Comparison of ENCODE assay signal across 13 cellular contexts in the genomic region with DNA sequence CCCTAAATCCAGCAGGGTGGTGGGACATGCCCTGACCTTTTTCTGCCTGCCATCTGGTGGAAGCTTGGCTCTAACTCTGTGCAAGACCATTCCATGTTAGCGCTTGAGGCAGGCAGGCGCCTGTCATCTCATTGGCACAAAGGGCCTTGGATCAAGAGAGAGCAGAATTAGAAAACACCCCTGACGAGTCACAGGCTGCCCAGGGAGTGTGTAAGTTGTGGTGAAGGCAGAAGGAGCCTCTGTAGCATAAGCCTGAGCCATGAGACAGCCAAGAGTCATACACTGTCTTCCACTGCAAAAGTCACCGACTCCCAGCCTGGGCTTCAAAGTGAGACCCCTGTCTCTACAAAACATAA. TPM values are rescaled to one million over a fixed set of nuclear protein-coding genes. Genes with fewer than 3 reads are reported as not detected.
A peak's percentile ranks its signal among the peaks of the same experiment; 100 is the strongest.
DNase-seq lines count a peak whose midpoint lies in the region; ATAC-seq and TF ChIP-seq lines count a peak whose summit lies in the region.
"Had no signal": no experiment of that assay in that cellular context is flagged by ENCODE, and none has a peak within 500 bp of the region (broad histone marks: within the 10 kb centered on the region; RNA-seq: fewer than 3 reads in every experiment).

No MANE protein-coding gene starts in this region.

- peak overlapping the region; percentile 77 for H3K27ac Mint-ChIP-seq in CD4-positive, alpha-beta T cell
- H3K27ac Mint-ChIP-seq in HFFc6, result no peak overlapping the region; the same call in 1 of the 2 replicates
- H3K27ac Mint-ChIP-seq in naive thymus-derived CD4-positive, alpha-beta T cell, result peak overlapping the region in 5 of 9 donors; percentile 31 to 72 (median 33)
- H3K27ac Mint-ChIP-seq: WTC11 had no signal

- no peak for TF ChIP-seq CTCF in CD4-positive, alpha-beta T cell (IDR thresholded peaks at IDR 0.05)
- TF ChIP-seq CTCF in HFFc6 (IDR thresholded peaks at IDR 0.05) (no peak), choroid plexus epithelial cell (conservative IDR thresholded peaks at IDR 0.05; ENCODE audit: low read depth, low read length) (no peak)

- H3K4me3 ChIP-seq in choroid plexus epithelial cell (ENCODE audit: low read depth, low read length), result no peak overlapping the region
- H3K4me3 ChIP-seq in naive thymus-derived CD4-positive, alpha-beta T cell (ENCODE audit: low read length), result no peak overlapping the region
- H3K4me3 ChIP-seq: Peyer's patch had no signal

- H3K9me3 Mint-ChIP-seq in CD4-positive, alpha-beta T cell, result no peaks in the 10 kb centered on the region
- no peaks in the 10 kb centered on the region for H3K9me3 Mint-ChIP-seq in HFFc6
- H3K9me3 Mint-ChIP-seq in naive thymus-derived CD4-positive, alpha-beta T cell, result no peaks in the 10 kb centered on the region
- H3K9me3 Mint-ChIP-seq: neural crest cell, WTC11 had no signal

- no peak overlapping the region for H3K27ac ChIP-seq in CD4-positive, alpha-beta T cell (ENCODE audit: low read depth, low read length)
- H3K27ac ChIP-seq in naive thymus-derived CD4-positive, alpha-beta T cell (ENCODE audit: low read depth, low read length), result no peak overlapping the region

- DNase-seq in CD4-positive, alpha-beta T cell, result no peak
- DNase-seq in HFFc6, result peak; percentile 3
- DNase-seq in choroid plexus epithelial cell (ENCODE audit: low read depth), result peak; percentile 14
- DNase-seq in naive thymus-derived CD4-positive, alpha-beta T cell, result no peak
- DNase-seq: DND-41; Peyer's patch; stimulated activated CD4-positive, alpha-beta T cell treated with anti-CD3 and anti-CD28 coated beads, Interleukin-4, amount 100 ng/mL, for 1 hour; substantia nigra had no signal

- peaks cover 0 to 73% (median 11%) of the 10 kb centered on the region in 3 experiments for H3K36me3 ChIP-seq in naive thymus-derived CD4-positive, alpha-beta T cell (ENCODE audit: control insufficient read depth in 2 of 3, insufficient read depth in 3 of 3, low read length in 3 of 3)

- peaks cover 26% of the 10 kb centered on the region for H3K4me1 Mint-ChIP-seq in CD4-positive, alpha-beta T cell (ENCODE audit: low read depth)
- H3K4me1 Mint-ChIP-seq in HFFc6 (ENCODE audit: low read depth), result peaks cover 26% of the 10 kb centered on the region
- H3K4me1 Mint-ChIP-seq in naive thymus-derived CD4-positive, alpha-beta T cell, result peaks cover 19 to 35% (median 22%) of the 10 kb centered on the region in 7 donors
- H3K4me1 Mint-ChIP-seq: WTC11 had no signal

- intact Hi-C loops in CD4-positive, alpha-beta T cell (cut with DNase I, micrococcal nuclease), result loop anchor here (2.0 to 10.0 kb wide), 5 partner anchors 17 to 1885 kb away; a partner anchor contains a TSS
- intact Hi-C loops in naive thymus-derived CD4-positive, alpha-beta T cell (cut with micrococcal nuclease), result loop anchor here (10.0 kb wide), 2 partner anchors 505 to 1045 kb away; a partner anchor contains a TSS

- POLR2A ChIA-PET in CD4-positive, alpha-beta T cell (lab: Charles Lee), result no interaction called here
- POLR2A ChIA-PET in naive thymus-derived CD4-positive, alpha-beta T cell (lab: Charles Lee), result no interaction called here

- H3K36me3 Mint-ChIP-seq in CD4-positive, alpha-beta T cell (ENCODE audit: low read depth), result peaks cover 82% of the 10 kb centered on the region
- H3K36me3 Mint-ChIP-seq in HFFc6 (ENCODE audit: low read depth), result no peaks in the 10 kb centered on the region; the same call in 1 of the 2 replicates
- peaks cover 4 to 54% (median 24%) of the 10 kb centered on the region in 5 donors for H3K36me3 Mint-ChIP-seq in naive thymus-derived CD4-positive, alpha-beta T cell

- CTCF ChIA-PET in CD4-positive, alpha-beta T cell (lab: Charles Lee), result no interaction called here
- CTCF ChIA-PET in naive thymus-derived CD4-positive, alpha-beta T cell (lab: Charles Lee), result no interaction called here

- no peaks in the 10 kb centered on the region for H3K27me3 Mint-ChIP-seq in CD4-positive, alpha-beta T cell
- H3K27me3 Mint-ChIP-seq in HFFc6 (ENCODE audit: insufficient read depth), result no peaks in the 10 kb centered on the region
- H3K27me3 Mint-ChIP-seq in naive thymus-derived CD4-positive, alpha-beta T cell, result no peaks in the 10 kb centered on the region

- H3K4me3 Mint-ChIP-seq in CD4-positive, alpha-beta T cell, result no peak overlapping the region
- no peak overlapping the region for H3K4me3 Mint-ChIP-seq in HFFc6
- H3K4me3 Mint-ChIP-seq in naive thymus-derived CD4-positive, alpha-beta T cell, result no peak overlapping the region
- H3K4me3 Mint-ChIP-seq: neural crest cell, WTC11 had no signal

- H3K27me3 ChIP-seq in CD4-positive, alpha-beta T cell (ENCODE audit: control insufficient read depth, insufficient read depth, low read length), result no peaks in the 10 kb centered on the region
- H3K27me3 ChIP-seq in naive thymus-derived CD4-positive, alpha-beta T cell (ENCODE audit: control insufficient read depth in 2 of 2, insufficient read depth in 2 of 2, low read length in 2 of 2), result no peaks in the 10 kb centered on the region
- H3K27me3 ChIP-seq: Peyer's patch had no signal

- H3K9me3 ChIP-seq in CD4-positive, alpha-beta T cell (ENCODE audit: control insufficient read depth, low read length), result no peaks in the 10 kb centered on the region
- no peaks in the 10 kb centered on the region for H3K9me3 ChIP-seq in naive thymus-derived CD4-positive, alpha-beta T cell (ENCODE audit: control insufficient read depth in 2 of 3, low read length in 3 of 3)
- H3K9me3 ChIP-seq: Peyer's patch had no signal

- ATAC-seq in CD4-positive, alpha-beta T cell (ENCODE audit: poor library complexity), result peak; percentile 35
- no peak for ATAC-seq in naive thymus-derived CD4-positive, alpha-beta T cell
- ATAC-seq in GM19023 (IDR thresholded peaks at IDR 0.05; ENCODE audit: unreplicated experiment), result no peak
- ATAC-seq in HG03025 (IDR thresholded peaks at IDR 0.05; ENCODE audit: low FRiP score, unreplicated experiment), result no peak
- no peak for ATAC-seq in HG03521 (IDR thresholded peaks at IDR 0.05; ENCODE audit: unreplicated experiment)
- ATAC-seq: WTC11 had no signal

- H3K4me1 ChIP-seq in naive thymus-derived CD4-positive, alpha-beta T cell (ENCODE audit: control insufficient read depth in 2 of 2, insufficient read depth in 2 of 2, low read length in 2 of 2), result peaks cover 1 to 2% of the 10 kb centered on the region in 2 donors

RNA-seq across cellular contexts. Expression of a gene that starts 6.0 kb away (rescaled TPM):
- 10 to 100 TPM; 19.3 to 20.1 TPM for total RNA-seq in CD4-positive, alpha-beta T cell
- total RNA-seq in HFFc6 (2021; fragmentation: NEBNext Ultra II Directional; extraction: Animal tissue kit (Norgen Biotek cat#: 25700)), result 10 to 100 TPM; 18.0 to 29.4 (median 25.1) TPM
- 10 to 100 TPM; 24.0 to 30.0 (median 25.5) TPM for total RNA-seq in naive thymus-derived CD4-positive, alpha-beta T cell
- polyA plus RNA-seq in naive thymus-derived CD4-positive, alpha-beta T cell, result 10 to 100 TPM; 32.7 to 48.3 TPM

RNA-seq across cellular contexts. Expression of a gene that starts 54.9 kb away (rescaled TPM):
- total RNA-seq in CD4-positive, alpha-beta T cell, result not detected
- total RNA-seq in HFFc6 (2021; fragmentation: NEBNext Ultra II Directional; extraction: Animal tissue kit (Norgen Biotek cat#: 25700)), result not detected
- total RNA-seq in naive thymus-derived CD4-positive, alpha-beta T cell, result not detected
- under 1 TPM in 1 of 2 donors, not detected in 1; 0.68 TPM for polyA plus RNA-seq in naive thymus-derived CD4-positive, alpha-beta T cell

Comparison
In these comparisons a context has a peak if more than half of its experiments do, and no peak if none do; other contexts are left out.
1. DNase-seq: peak in HFFc6 (single experiment) and choroid plexus epithelial cell (single experiment); none in CD4-positive, alpha-beta T cell (0 of 10) and naive thymus-derived CD4-positive, alpha-beta T cell (0 of 9).